In genomic region chr16:30065112-30065942, GRCh38 we compare ENCODE assay signal across 8 cellular contexts. TPM values are rescaled to one million over a fixed set of nuclear protein-coding genes. Genes with fewer than 3 reads are reported as not detected.
A peak's percentile ranks its signal among the peaks of the same experiment; 100 is the strongest.
DNase-seq lines count a peak whose midpoint lies in the region; ATAC-seq and TF ChIP-seq lines count a peak whose summit lies in the region.

Gene ALDOA (plus strand): TSS chr16:30065760. CDS start chr16:30066898, 1,138 bp downstream.

- ATAC-seq in GM19043 (IDR thresholded peaks at IDR 0.05; ENCODE audit: low read depth, unreplicated experiment): peak; percentile 75
- peak; percentile 64 for ATAC-seq in HG03378 (IDR thresholded peaks at IDR 0.05; ENCODE audit: unreplicated experiment)

- TF ChIP-seq CTCF in AG10803 (conservative IDR thresholded peaks at IDR 0.05; ENCODE audit: low read length): no peak
- TF ChIP-seq CTCF in kidney epithelial cell (IDR thresholded peaks at IDR 0.05; ENCODE audit: insufficient read depth, low read length, poor library complexity, severe bottlenecking): no peak

- H3K4me3 ChIP-seq in AG10803 (ENCODE audit: low read length) (peak within 1 kb of the TSS; percentile 97), kidney epithelial cell (ENCODE audit: low read depth, low read length) (peak within 1 kb of the TSS; percentile 90)

- peaks cover 1% of the 10 kb centered on the region for H3K36me3 ChIP-seq in kidney epithelial cell (ENCODE audit: control insufficient read depth, insufficient read depth, low read length)

- H3K27me3 ChIP-seq in kidney epithelial cell (ENCODE audit: control insufficient read depth, insufficient read depth, low read length): no peaks in the 10 kb centered on the region

- DNase-seq in AG10803 (ENCODE audit: low read depth): peak; percentile 99
- peak; percentile 99 for DNase-seq in NCI-H510A (lab: John Stamatoyannopoulos, UW)
- peak; percentile 93 for DNase-seq in activated CD4-positive, alpha-beta T cell treated with anti-CD3 and anti-CD28 coated beads for 1 hour
- DNase-seq in cerebellum (ENCODE audit: low spot score): peak; percentile 98
- peak; percentile 89 for DNase-seq in kidney epithelial cell (ENCODE audit: low read depth)
- peak; percentile 95 to 97 for DNase-seq in stimulated activated CD4-positive, alpha-beta T cell treated with anti-CD3 and anti-CD28 coated beads, Interleukin-15, amount 100 ng/mL, for 48 hours (ENCODE audit: low read depth in 2 of 2)

RNA-seq across cellular contexts. Expression of gene ALDOA, which starts in this region (rescaled TPM):
- total RNA-seq in cerebellum (61.7 TPM), kidney epithelial cell (826 and 1,130 TPM in 2 replicates)

Comparison
In these comparisons a context has a peak if more than half of its experiments do, and no peak if none do; other contexts are left out.
1. Peak in every context shown above with its lines: DNase-seq, ATAC-seq and H3K4me3 ChIP-seq.
2. RNA of gene ALDOA (total RNA-seq): 826 to 1,130 TPM in kidney epithelial cell; 61.7 TPM in cerebellum (single experiment); every median in the first group is over 10 times any median in the second.